ENCODE assay signal across 10 cellular contexts in the genomic region with DNA sequence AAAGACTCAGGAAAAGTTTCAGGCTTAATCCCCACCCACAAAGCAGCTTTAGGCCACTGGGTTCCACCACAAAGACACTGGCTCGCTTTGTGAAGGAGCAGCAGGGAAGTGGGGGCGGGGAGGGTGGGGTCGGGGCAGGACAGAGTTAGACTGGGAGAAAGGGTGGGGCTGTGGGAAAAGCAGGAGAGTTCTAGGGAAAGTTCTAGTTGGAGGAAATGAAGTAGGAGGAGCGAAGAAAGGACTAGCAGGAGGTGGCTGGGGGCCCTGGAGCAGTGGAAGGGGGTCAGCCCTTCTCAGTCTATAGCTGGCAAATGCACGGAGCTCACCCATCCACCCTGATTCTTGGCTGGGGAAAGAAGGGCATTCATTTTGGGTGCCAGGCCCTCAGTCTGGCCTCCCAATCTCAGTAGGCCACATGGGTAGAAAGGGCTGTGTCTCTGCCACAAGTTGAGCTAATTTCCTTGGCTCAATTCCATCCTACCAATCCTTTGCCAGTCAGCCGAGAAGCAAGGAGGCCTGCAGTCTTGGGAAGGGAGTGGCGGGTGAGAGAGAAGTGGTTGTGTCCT. TPM values are rescaled to one million over a fixed set of nuclear protein-coding genes. Genes with fewer than 3 reads are reported as not detected.
A peak's percentile ranks its signal among the peaks of the same experiment; 100 is the strongest.
DNase-seq lines count a peak whose midpoint lies in the region; TF ChIP-seq lines count a peak whose summit lies in the region.
"Had no signal": no experiment of that assay in that cellular context is flagged by ENCODE, and none has a peak within 500 bp of the region (broad histone marks: within the 10 kb centered on the region; RNA-seq: fewer than 3 reads in every experiment).

No MANE protein-coding gene starts in this region.

- no peak for TF ChIP-seq EP300 in transverse colon (IDR thresholded peaks at IDR 0.05; ENCODE audit: low read depth)

- intact Hi-C loops in transverse colon (cut with DNase I; ENCODE audit: low total_unique reads), result loop anchor here (10.0 kb wide), 1 partner anchor 147 kb away; no protein-coding TSS in a partner anchor

- TF ChIP-seq CTCF in transverse colon (IDR thresholded peaks at IDR 0.05) (no peak), GM10248 (IDR thresholded peaks at IDR 0.05; ENCODE audit: control extremely low read depth, extremely low read depth, low read depth, missing control alignments) (no peak)

- H3K9ac ChIP-seq in mucosa of stomach (ENCODE audit: low read length), result peak overlapping the region; percentile 47
- H3K9ac ChIP-seq: KMS-11 had no signal

- CTCF ChIA-PET in GM10248 (lab: Yijun Ruan, JAX), result interaction anchor here (1.7 to 2.3 kb wide), 2 partner anchors 14 to 147 kb away, joined by 4 to 13 read pairs; no protein-coding TSS in a partner anchor

- H3K9me3 ChIP-seq in esophagus (ENCODE audit: control insufficient read depth in 2 of 2, insufficient read depth in 1 of 2, low read depth in 1 of 2, low read length in 1 of 2) (no peaks in the 10 kb centered on the region), mucosa of stomach (ENCODE audit: control insufficient read depth, low read length) (no peaks in the 10 kb centered on the region), transverse colon (no peaks in the 10 kb centered on the region)
- H3K9me3 ChIP-seq: body of pancreas had no signal

- in situ Hi-C loops in SK-MEL-5 (cut with HindIII; ENCODE audit: low pct_unique_long_range_greater_than_20kb, low sequenced_read_pairs) (no loop called here), transverse colon (cut with MboI; ENCODE audit: low pct_ligation_motif_present in 1 of 4, low pct_unique_long_range_greater_than_20kb in 1 of 4, low sequenced_read_pairs in 3 of 4) (loop anchor here (10.0 to 25.0 kb wide), 4 partner anchors 125 to 250 kb away; a partner anchor contains a TSS)

- H3K4me3 ChIP-seq in esophagus (ENCODE audit: low read depth in 1 of 2, low read length in 2 of 2) (no peak overlapping the region), mucosa of stomach (ENCODE audit: low read length) (no peak overlapping the region), transverse colon (no peak overlapping the region)
- H3K4me3 ChIP-seq: body of pancreas had no signal

- DNase-seq in SK-MEL-5 (ENCODE audit: low read depth, low spot score), result peak; percentile 28
- DNase-seq in transverse colon, result peak; percentile 62
- DNase-seq in NCI-H524 treated with DMSO at 0.1 percent for 48 hours (lab: John Stamatoyannopoulos, UW), result no peak
- DNase-seq in GM10248 (ENCODE audit: extremely low spot score), result no peak
- DNase-seq in stimulated activated CD4-positive, alpha-beta T cell treated with anti-CD3 and anti-CD28 coated beads, Interleukin-2, amount 100 ng/mL, for 48 hours, result no peak
- DNase-seq: activated CD4-positive, alpha-beta T cell treated with anti-CD3 and anti-CD28 coated beads, Interleukin-2, amount 10 ng/mL, durations not matched to agents 7 days and 5 days; body of pancreas had no signal

- H3K27me3 ChIP-seq in esophagus (ENCODE audit: control insufficient read depth in 1 of 2, insufficient read depth in 2 of 2, low read length in 2 of 2) (no peaks in the 10 kb centered on the region), mucosa of stomach (ENCODE audit: control insufficient read depth, insufficient read depth, low read length) (no peaks in the 10 kb centered on the region), transverse colon (no peaks in the 10 kb centered on the region)
- H3K27me3 ChIP-seq: body of pancreas had no signal

- TF ChIP-seq POLR2A in transverse colon (IDR thresholded peaks at IDR 0.05), result peak; percentile 32

- POLR2A ChIA-PET in GM10248 (lab: Yijun Ruan, JAX), result no interaction called here

- peak overlapping the region; percentile 79 to 96 for H3K27ac ChIP-seq in esophagus (ENCODE audit: low read depth in 2 of 2, low read length in 1 of 2)
- H3K27ac ChIP-seq in transverse colon, result peak overlapping the region; percentile 80 to 89 (median 88)
- H3K27ac ChIP-seq: KMS-11 had no signal

- WGBS in esophagus, 2 donors, result 31 to 43% methylated on average over 7 of the region's 7 CpGs
- WGBS in transverse colon (ENCODE audit: low coverage in 1 of 2), 2 donors, result 32 to 54% methylated on average over 4 to 7 of the region's 7 CpGs

- H3K4me1 ChIP-seq in esophagus (ENCODE audit: control insufficient read depth in 2 of 2, insufficient read depth in 2 of 2, low read length in 1 of 2) (peaks cover 3 to 18% of the 10 kb centered on the region in 2 donors), mucosa of stomach (ENCODE audit: control insufficient read depth, insufficient read depth, low read length) (peaks cover 49% of the 10 kb centered on the region), transverse colon (peaks cover 45 to 70% (median 58%) of the 10 kb centered on the region in 4 donors)

- H3K36me3 ChIP-seq in esophagus (ENCODE audit: control insufficient read depth in 2 of 2, insufficient read depth in 2 of 2, low read length in 1 of 2) (peaks cover 8 to 29% of the 10 kb centered on the region in 2 donors), mucosa of stomach (ENCODE audit: control insufficient read depth, insufficient read depth, low read length) (peaks cover 9% of the 10 kb centered on the region), transverse colon (peaks cover 0 to 11% (median 2%) of the 10 kb centered on the region in 4 donors)

RNA-seq across cellular contexts. Expression of a gene that starts 4.6 kb away (rescaled TPM):
- total RNA-seq in SK-MEL-5 (2014; rRNA removed; shearing (Covaris generic)), result 33.7 and 41.5 TPM in 2 replicates
- polyA plus RNA-seq in SK-MEL-5 (2015; cell fraction: cytosol; rRNA removed), result 37.3 and 37.8 TPM in 2 replicates
- polyA plus RNA-seq in SK-MEL-5 (2015; cell fraction: nucleus; rRNA removed), result 55.3 and 68.9 TPM in 2 replicates
- polyA plus RNA-seq in esophagus, result 10 to 100 TPM; 16.1 to 19.5 TPM
- 100 to 1,000 TPM in 1 of 4 donors, 10 to 100 TPM in 3; 10.9 to 114 (median 81.9) TPM for total RNA-seq in transverse colon

RNA-seq across cellular contexts. Expression of a gene that starts 19.4 kb away (rescaled TPM):
- 48.6 and 54.6 TPM in 2 replicates for total RNA-seq in SK-MEL-5 (2014; rRNA removed; shearing (Covaris generic))
- 92.3 and 106 TPM in 2 replicates for polyA plus RNA-seq in SK-MEL-5 (2015; cell fraction: cytosol; rRNA removed)
- 81.5 and 85.4 TPM in 2 replicates for polyA plus RNA-seq in SK-MEL-5 (2015; cell fraction: nucleus; rRNA removed)
- 10 to 100 TPM; 42.0 to 45.0 TPM for polyA plus RNA-seq in esophagus
- 100 to 1,000 TPM; 163 to 456 (median 219) TPM for total RNA-seq in transverse colon

RNA-seq across cellular contexts. Expression of a gene that starts 50.8 kb away (rescaled TPM):
- 14.6 and 27.1 TPM in 2 replicates for total RNA-seq in SK-MEL-5 (2014; rRNA removed; shearing (Covaris generic))
- polyA plus RNA-seq in SK-MEL-5 (2015; cell fraction: cytosol; rRNA removed), result 58.6 and 63.8 TPM in 2 replicates
- 21.4 and 29.5 TPM in 2 replicates for polyA plus RNA-seq in SK-MEL-5 (2015; cell fraction: nucleus; rRNA removed)
- 10 to 100 TPM; 16.5 to 36.7 TPM for polyA plus RNA-seq in esophagus
- 10 to 100 TPM; 15.3 to 50.2 (median 32.7) TPM for total RNA-seq in transverse colon

RNA-seq across cellular contexts. Expression of a gene that starts 55.8 kb away (rescaled TPM):
- total RNA-seq in SK-MEL-5 (2014; rRNA removed; shearing (Covaris generic)), result 80.7 and 87.1 TPM in 2 replicates
- polyA plus RNA-seq in SK-MEL-5 (2015; cell fraction: cytosol; rRNA removed), result 57.1 and 76.6 TPM in 2 replicates
- polyA plus RNA-seq in SK-MEL-5 (2015; cell fraction: nucleus; rRNA removed), result 14.3 and 14.8 TPM in 2 replicates
- 10 to 100 TPM; 17.8 to 23.8 TPM for polyA plus RNA-seq in esophagus
- 10 to 100 TPM; 33.4 to 95.3 (median 63.4) TPM for total RNA-seq in transverse colon

Comparison
In these comparisons a context has a peak if more than half of its experiments do, and no peak if none do; other contexts are left out.
1. DNase-seq: peak in SK-MEL-5 (single experiment) and transverse colon (single experiment); none in NCI-H524 treated with DMSO at 0.1 percent for 48 hours (single experiment), GM10248 (single experiment) and stimulated activated CD4-positive, alpha-beta T cell treated with anti-CD3 and anti-CD28 coated beads, Interleukin-2, amount 100 ng/mL, for 48 hours (0 of 2).